ENCODE assay signal across 11 cellular contexts in genomic region chr2:60530228-60530627, GRCh38.
A peak's percentile ranks its signal among the peaks of the same experiment; 100 is the strongest.
DNase-seq lines count a peak whose midpoint lies in the region; TF ChIP-seq lines count a peak whose summit lies in the region.
"Had no signal": no experiment of that assay in that cellular context is flagged by ENCODE, and none has a peak within 500 bp of the region (broad histone marks: within the 10 kb centered on the region; RNA-seq: fewer than 3 reads in every experiment).

No MANE protein-coding gene starts in this region.

- TF ChIP-seq CTCF in neutrophil (IDR thresholded peaks at IDR 0.05) = no peak

- peak overlapping the region; percentile 25; the same call in 1 of the 2 replicates for H3K4me3 ChIP-seq in GM08714 (ENCODE audit: low read length)
- H3K4me3 ChIP-seq in neutrophil (ENCODE audit: low read depth in 1 of 2, low read length in 1 of 2) = peak overlapping the region in 1 of 2 experiments; percentile 25

- peak overlapping the region; percentile 68 for H3K27ac Mint-ChIP-seq in dendritic cell treated with granulocyte-macrophage colony-stimulating factor and Interleukin-4, amounts not matched to agents 40 ng/mL and 50 ng/mL, for 4 days

- peaks cover 43% of the 10 kb centered on the region for H3K36me3 Mint-ChIP-seq in dendritic cell treated with granulocyte-macrophage colony-stimulating factor and Interleukin-4, amounts not matched to agents 40 ng/mL and 50 ng/mL, for 4 days (ENCODE audit: low read depth)

- CTCF ChIA-PET in HEK293T (lab: Yijun Ruan, JAX) = interaction anchor here (0.7 to 1.0 kb wide), 3 partner anchors 25 to 90 kb away, joined by 3 to 5 read pairs (median 3); no protein-coding TSS in a partner anchor

- no peaks in the 10 kb centered on the region for H3K36me3 ChIP-seq in neutrophil
- H3K36me3 ChIP-seq: brain microvascular endothelial cell had no signal

- H3K4me1 ChIP-seq in neutrophil (ENCODE audit: control insufficient read depth in 1 of 2, insufficient read depth in 1 of 2, low read depth in 1 of 2, low read length in 1 of 2) = peaks cover 70 to 73% of the 10 kb centered on the region in 2 experiments

- H3K27me3 ChIP-seq in neutrophil = no peaks in the 10 kb centered on the region
- H3K27me3 ChIP-seq: brain microvascular endothelial cell had no signal

- H3K4me1 Mint-ChIP-seq in dendritic cell treated with granulocyte-macrophage colony-stimulating factor and Interleukin-4, amounts not matched to agents 40 ng/mL and 50 ng/mL, for 4 days (ENCODE audit: low read depth) = peaks cover 80% of the 10 kb centered on the region

- intact Hi-C loops in dendritic cell treated with granulocyte-macrophage colony-stimulating factor and Interleukin-4, amounts not matched to agents 40 ng/mL and 50 ng/mL, for 4 days (cut with micrococcal nuclease) = no loop called here

- H3K9me3 Mint-ChIP-seq in dendritic cell treated with granulocyte-macrophage colony-stimulating factor and Interleukin-4, amounts not matched to agents 40 ng/mL and 50 ng/mL, for 4 days = no peaks in the 10 kb centered on the region

- no peak overlapping the region for H3K4me3 Mint-ChIP-seq in dendritic cell treated with granulocyte-macrophage colony-stimulating factor and Interleukin-4, amounts not matched to agents 40 ng/mL and 50 ng/mL, for 4 days

- H3K27ac ChIP-seq in neutrophil = peak overlapping the region; percentile 73
- H3K27ac ChIP-seq: brain microvascular endothelial cell had no signal

- H3K27me3 Mint-ChIP-seq in dendritic cell treated with granulocyte-macrophage colony-stimulating factor and Interleukin-4, amounts not matched to agents 40 ng/mL and 50 ng/mL, for 4 days = no peaks in the 10 kb centered on the region

- H3K9me3 ChIP-seq in neutrophil = no peaks in the 10 kb centered on the region

- POLR2A ChIA-PET in HEK293T (lab: Yijun Ruan, JAX) = interaction anchor here (0.9 kb wide), 1 partner anchor 21 kb away, joined by 4 read pairs; no protein-coding TSS in a partner anchor

- DNase-seq in NCI-H1105 treated with DMSO at 0.1 percent for 48 hours (lab: John Stamatoyannopoulos, UW) (peak; percentile 81), HEK293T (ENCODE audit: extremely low spot score) (no peak), GM19238 (ENCODE audit: insufficient read length, low spot score) (no peak), MV-4-11 (lab: John Stamatoyannopoulos, UW) (no peak), SHP77 (lab: John Stamatoyannopoulos, UW) (no peak)
- DNase-seq: brain microvascular endothelial cell, HCEC 1CT, NCI-H2107 had no signal

TF ChIP-seq in HEK293T, 16 proteins besides CTCF, POLR2A, EP300 and RAD21:
- TF ChIP-seq TARDBP (IDR thresholded peaks at IDR 0.05) = no peak
- no peak for TF ChIP-seq ZNF384 (IDR thresholded peaks at IDR 0.05)
- no peak for TF ChIP-seq FOXA1 (IDR thresholded peaks at IDR 0.05)
- no peak for TF ChIP-seq BHLHE40 (IDR thresholded peaks at IDR 0.05; ENCODE audit: borderline replicate concordance)
- no peak for TF ChIP-seq L3MBTL2 (conservative IDR thresholded peaks at IDR 0.05)
- no peak for TF ChIP-seq PKNOX1 (IDR thresholded peaks at IDR 0.05)
- TF ChIP-seq HDGF (IDR thresholded peaks at IDR 0.05; ENCODE audit: borderline replicate concordance) = no peak
- no peak for TF ChIP-seq SUZ12 (IDR thresholded peaks at IDR 0.05)
- TF ChIP-seq CTBP1 (IDR thresholded peaks at IDR 0.05; ENCODE audit: borderline replicate concordance) = no peak
- no peak for TF ChIP-seq FOXK2 (IDR thresholded peaks at IDR 0.05)
- TF ChIP-seq NFRKB (IDR thresholded peaks at IDR 0.05) = no peak
- no peak for TF ChIP-seq ARNT (IDR thresholded peaks at IDR 0.05)
- no peak for TF ChIP-seq LEF1 (IDR thresholded peaks at IDR 0.05; ENCODE audit: borderline replicate concordance)
- no peak for TF ChIP-seq FOXM1 (IDR thresholded peaks at IDR 0.05; ENCODE audit: borderline replicate concordance)
- TF ChIP-seq SP1 (IDR thresholded peaks at IDR 0.05) = no peak
- TF ChIP-seq ELF4 (IDR thresholded peaks at IDR 0.05) = no peak
